In genomic region chr7:98133621-98134266, GRCh38 we compare ENCODE assay signal across 8 cellular contexts. TPM values are rescaled to one million over a fixed set of nuclear protein-coding genes. Genes with fewer than 3 reads are reported as not detected.
DNase-seq lines count a peak whose midpoint lies in the region; ATAC-seq and FAIRE-seq lines count a peak whose summit lies in the region.

No MANE protein-coding gene starts in this region.

- peaks cover 70% of the 10 kb centered on the region for H3K4me1 Mint-ChIP-seq in central memory CD8-positive, alpha-beta T cell

- peaks cover 4% of the 10 kb centered on the region for H3K36me3 Mint-ChIP-seq in central memory CD8-positive, alpha-beta T cell (ENCODE audit: insufficient read depth)

- FAIRE-seq in frontal cortex (lab: Jason Lieb, UNC): no peak

- H3K4me3 Mint-ChIP-seq in central memory CD8-positive, alpha-beta T cell: peak overlapping the region; percentile 57

- no peaks in the 10 kb centered on the region for H3K27me3 Mint-ChIP-seq in central memory CD8-positive, alpha-beta T cell

- H3K9me3 Mint-ChIP-seq in central memory CD8-positive, alpha-beta T cell: no peaks in the 10 kb centered on the region

- peak overlapping the region; percentile 75 for H3K27ac Mint-ChIP-seq in central memory CD8-positive, alpha-beta T cell (ENCODE audit: low read depth)

- peak; percentile 80 for DNase-seq in SKM-1 treated with dmso at 0.1 percent for 144 hours (lab: John Stamatoyannopoulos, UW; ENCODE audit: unreplicated experiment)
- no peak for DNase-seq in SKM-1 (lab: John Stamatoyannopoulos, UW; ENCODE audit: unreplicated experiment)
- no peak for DNase-seq in central memory CD8-positive, alpha-beta T cell (ENCODE audit: low spot score in 2 of 2)
- DNase-seq in stimulated activated naive CD8-positive, alpha-beta T cell treated with anti-CD3 and anti-CD28 coated beads, Interleukin-15, Interleukin-2, amounts not matched to agents 100 U/mL and 50 U/mL, for 24 hours: no peak
- DNase-seq in GDM1 (lab: John Stamatoyannopoulos, UW): no peak
- no peak for DNase-seq in globus pallidus (ENCODE audit: low spot score)
- DNase-seq in frontal cortex (ENCODE audit: low spot score in 2 of 2): no peak

- peak; percentile 0 for ATAC-seq in HG03565 (IDR thresholded peaks at IDR 0.05; ENCODE audit: unreplicated experiment)
- ATAC-seq in central memory CD8-positive, alpha-beta T cell (replicated peaks; ENCODE audit: extremely low read depth, poor library complexity, severe bottlenecking): peak; percentile 4
- ATAC-seq in stimulated activated naive CD8-positive, alpha-beta T cell treated with anti-CD3 and anti-CD28 coated beads, Interleukin-15, Interleukin-2, amounts not matched to agents 100 U/mL and 50 U/mL, for 24 hours: peak; percentile 44

RNA-seq across cellular contexts. Expression of gene LMTK2, which starts 27.1 kb away (rescaled TPM):
- total RNA-seq in frontal cortex: 37.1 TPM
